8 cellular contexts compared by ENCODE assay signal in the genomic region with DNA sequence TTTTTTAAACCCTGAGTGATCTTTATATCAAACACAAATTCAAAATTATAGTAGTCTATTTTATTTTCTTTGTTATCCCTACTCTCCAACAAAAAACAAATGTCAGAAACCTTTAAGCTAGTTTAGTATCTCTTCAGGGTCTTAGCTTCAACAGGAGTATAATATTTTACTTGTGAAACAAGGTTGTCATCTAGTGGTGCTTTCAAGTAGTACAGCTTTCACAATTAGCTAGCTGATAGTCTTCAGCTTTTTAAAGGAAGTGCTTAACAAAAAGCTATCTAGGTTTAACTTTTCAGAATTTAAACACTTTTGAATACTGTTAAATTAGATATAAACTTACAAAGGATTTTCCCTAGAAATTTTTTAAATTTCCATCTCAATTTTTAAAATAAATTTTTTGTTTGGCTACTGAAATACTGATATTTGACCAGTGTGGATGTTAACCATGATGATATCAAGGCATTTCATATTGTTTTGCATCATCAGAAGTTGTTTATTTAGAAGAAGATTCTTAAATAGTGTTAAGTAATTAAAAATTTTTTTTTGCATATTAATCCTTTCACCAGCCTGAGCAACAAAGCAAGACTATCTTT. TPM values are rescaled to one million over a fixed set of nuclear protein-coding genes. Genes with fewer than 3 reads are reported as not detected.
DNase-seq lines count a peak whose midpoint lies in the region; ATAC-seq and TF ChIP-seq lines count a peak whose summit lies in the region.

No MANE protein-coding gene starts in this region.

- no peak overlapping the region for H3K27ac ChIP-seq in right atrium auricular region

- no peaks in the 10 kb centered on the region for H3K27me3 Mint-ChIP-seq in Caco-2 (ENCODE audit: insufficient read depth, unreplicated experiment)
- H3K27me3 Mint-ChIP-seq in activated naive CD8-positive, alpha-beta T cell treated with anti-CD3 and anti-CD28 coated beads, Interleukin-2, amount 50 U/mL, for 24 hours = no peaks in the 10 kb centered on the region

- H3K4me1 ChIP-seq in Caco-2 (no peaks in the 10 kb centered on the region), right atrium auricular region (no peaks in the 10 kb centered on the region)

- CTCF ChIA-PET in Caco-2 (lab: Charles Lee) = interaction anchor here (0.5 to 1.1 kb wide), 12 partner anchors 9 to 1039 kb away, joined by 3 to 11 read pairs (median 4); partner anchors contain the start of gene TDRD3

- no peak overlapping the region for H3K4me3 ChIP-seq in Caco-2 (ENCODE audit: low read depth, low read length)
- H3K4me3 ChIP-seq in right atrium auricular region = no peak overlapping the region
- H3K4me3 ChIP-seq in skeletal muscle cell (ENCODE audit: low read depth, low read length) = no peak overlapping the region

- no peak overlapping the region for H3K27ac Mint-ChIP-seq in Caco-2 (ENCODE audit: unreplicated experiment)
- H3K27ac Mint-ChIP-seq in activated naive CD8-positive, alpha-beta T cell treated with anti-CD3 and anti-CD28 coated beads, Interleukin-2, amount 50 U/mL, for 24 hours = no peak overlapping the region

- no peaks in the 10 kb centered on the region for H3K27me3 ChIP-seq in Caco-2 (replicated peaks; ENCODE audit: control insufficient read depth, insufficient read depth, low read length)
- no peaks in the 10 kb centered on the region for H3K27me3 ChIP-seq in right atrium auricular region

- intact Hi-C loops in Caco-2 (cut with micrococcal nuclease; ENCODE audit: unreplicated experiment) = loop anchor here (1.0 to 10.0 kb wide), 7 partner anchors 35 to 746 kb away; no protein-coding TSS in a partner anchor

- H3K9me3 ChIP-seq in Caco-2 = no peaks in the 10 kb centered on the region; the same call in 1 of the 2 replicates
- H3K9me3 ChIP-seq in right atrium auricular region = peaks cover 0 to 2% of the 10 kb centered on the region in 2 donors

- POLR2A ChIA-PET in Caco-2 (lab: Charles Lee) = interaction anchor here (0.6 kb wide), 1 partner anchor 42 kb away, joined by 3 read pairs; no protein-coding TSS in a partner anchor

- TF ChIP-seq CTCF in Caco-2 (IDR thresholded peaks at IDR 0.05; ENCODE audit: insufficient read depth in 1 of 2, low read depth in 1 of 2, low read length in 1 of 2, severe bottlenecking in 1 of 2, unreplicated experiment in 1 of 2) (peak; percentile 85 to 86), right atrium auricular region (IDR thresholded peaks at IDR 0.05) (peak; percentile 91 to 94)

- H3K36me3 ChIP-seq in Caco-2 (ENCODE audit: control insufficient read depth, insufficient read depth, low read length) = no peaks in the 10 kb centered on the region
- no peaks in the 10 kb centered on the region for H3K36me3 ChIP-seq in right atrium auricular region

- peak; percentile 55 for ATAC-seq in GM19023 (IDR thresholded peaks at IDR 0.05; ENCODE audit: unreplicated experiment)
- ATAC-seq in HG03066 (IDR thresholded peaks at IDR 0.05; ENCODE audit: low read depth, unreplicated experiment) = peak; percentile 76
- peak; percentile 69 for ATAC-seq in activated naive CD8-positive, alpha-beta T cell treated with anti-CD3 and anti-CD28 coated beads, Interleukin-2, amount 50 U/mL, for 24 hours

- H3K9me3 Mint-ChIP-seq in Caco-2 (ENCODE audit: unreplicated experiment) = peaks cover 6% of the 10 kb centered on the region
- H3K9me3 Mint-ChIP-seq in activated naive CD8-positive, alpha-beta T cell treated with anti-CD3 and anti-CD28 coated beads, Interleukin-2, amount 50 U/mL, for 24 hours = no peaks in the 10 kb centered on the region

- H3K4me1 Mint-ChIP-seq in Caco-2 (ENCODE audit: low read depth, unreplicated experiment) = no peaks in the 10 kb centered on the region
- H3K4me1 Mint-ChIP-seq in activated naive CD8-positive, alpha-beta T cell treated with anti-CD3 and anti-CD28 coated beads, Interleukin-2, amount 50 U/mL, for 24 hours = peaks cover 18% of the 10 kb centered on the region

- no TSS peak for BruUV-seq in Caco-2 (replicated peaks; lab: Mats Ljungman, UMichigan)

- H3K36me3 Mint-ChIP-seq in Caco-2 (ENCODE audit: insufficient read depth, unreplicated experiment) = no peaks in the 10 kb centered on the region
- H3K36me3 Mint-ChIP-seq in activated naive CD8-positive, alpha-beta T cell treated with anti-CD3 and anti-CD28 coated beads, Interleukin-2, amount 50 U/mL, for 24 hours (ENCODE audit: low read depth) = no peaks in the 10 kb centered on the region

- no peak overlapping the region for H3K4me3 Mint-ChIP-seq in Caco-2 (ENCODE audit: unreplicated experiment)
- H3K4me3 Mint-ChIP-seq in activated naive CD8-positive, alpha-beta T cell treated with anti-CD3 and anti-CD28 coated beads, Interleukin-2, amount 50 U/mL, for 24 hours = no peak overlapping the region

- DNase-seq in Caco-2 = peak in 1 of 2 experiments; percentile 58
- peak; percentile 38 for DNase-seq in NCI-H2107 treated with DMSO at 0.1 percent for 48 hours (lab: John Stamatoyannopoulos, UW; ENCODE audit: unreplicated experiment)
- DNase-seq in activated naive CD8-positive, alpha-beta T cell treated with anti-CD3 and anti-CD28 coated beads, Interleukin-2, amount 50 U/mL, for 24 hours = no peak
- DNase-seq in right atrium auricular region (ENCODE audit: low spot score) = no peak
- DNase-seq in skeletal muscle cell (ENCODE audit: low read depth) = peak; percentile 16
- DNase-seq in stimulated activated CD4-positive, alpha-beta T cell treated with anti-CD3 and anti-CD28 coated beads, Interleukin-2, amount 100 ng/mL, for 48 hours = no peak

RNA-seq across cellular contexts. Expression of gene TDRD3, which starts 34.2 kb away (rescaled TPM):
- 16.3 and 17.2 TPM in 2 replicates for total RNA-seq in Caco-2 (2022)
- 10 to 100 TPM; 28.3 to 31.4 TPM for total RNA-seq in right atrium auricular region

Comparison
In these comparisons a context has a peak if more than half of its experiments do, and no peak if none do; other contexts are left out.
1. DNase-seq: peak in NCI-H2107 treated with DMSO at 0.1 percent for 48 hours (single experiment) and skeletal muscle cell (single experiment); none in activated naive CD8-positive, alpha-beta T cell treated with anti-CD3 and anti-CD28 coated beads, Interleukin-2, amount 50 U/mL, for 24 hours (single experiment), right atrium auricular region (single experiment) and stimulated activated CD4-positive, alpha-beta T cell treated with anti-CD3 and anti-CD28 coated beads, Interleukin-2, amount 100 ng/mL, for 48 hours (0 of 2).
2. Peak in every context shown above with its lines, with median percentiles within 50 percentile points of each other: ATAC-seq.